In the genomic region with DNA sequence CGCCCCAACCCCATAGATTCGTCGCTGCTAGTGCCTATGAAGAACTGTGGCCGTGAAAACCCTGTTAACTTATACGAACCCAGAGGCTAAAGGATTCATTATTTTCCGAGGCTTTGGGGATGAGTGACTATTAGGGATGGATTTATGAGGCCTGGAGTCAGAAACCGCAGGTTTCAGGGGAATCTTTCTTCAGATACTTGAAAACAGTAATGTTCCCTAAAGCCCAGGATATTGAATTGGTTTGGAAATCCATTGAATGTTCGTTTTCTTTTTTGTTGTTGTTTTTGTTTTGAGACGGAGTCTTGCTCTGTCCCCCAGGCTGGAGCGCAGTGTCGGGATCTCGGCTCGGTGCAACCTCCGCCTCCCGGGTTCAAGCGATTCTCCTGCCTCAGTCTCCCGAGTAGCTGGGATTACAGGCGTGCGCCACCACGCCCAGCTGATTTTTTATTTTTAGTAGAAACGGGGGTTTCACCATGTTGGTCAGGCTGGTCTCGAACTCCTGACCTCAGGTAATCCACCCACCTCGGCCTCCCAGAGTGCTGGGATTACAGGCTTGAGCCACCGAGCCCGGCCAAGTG, we compare ENCODE assay signal across 10 cellular contexts. TPM values are rescaled to one million over a fixed set of nuclear protein-coding genes. Genes with fewer than 3 reads are reported as not detected.
DNase-seq lines count a peak whose midpoint lies in the region; ATAC-seq, FAIRE-seq and TF ChIP-seq lines count a peak whose summit lies in the region.
"Not testable (repeated sequence)": the region's sequence is repeated elsewhere in the genome, so short reads cannot be mapped to it uniquely, and the experiment has no call there.
"Had no signal": no experiment of that assay in that cellular context is flagged by ENCODE, and none has a peak within 500 bp of the region (broad histone marks: within the 10 kb centered on the region; RNA-seq: fewer than 3 reads in every experiment).

No MANE protein-coding gene starts in this region.

- intact Hi-C loops in CD8-positive, alpha-beta T cell (cut with DNase I, micrococcal nuclease), result loop anchor here in 1 of 2 experiments (5.0 kb wide), 2 partner anchors 318 to 1093 kb away; a partner anchor contains a TSS
- intact Hi-C loops in activated CD4-positive, alpha-beta T cell treated with anti-CD3 and anti-CD28 coated beads, Interleukin-2, amount 10 ng/mL, durations not matched to agents 24 days and 14 days (cut with micrococcal nuclease); lower leg skin (cut with DNase I; ENCODE audit: low total_unique reads): not testable (repeated sequence)
- intact Hi-C loops in pancreas (cut with DNase I), result loop anchor here in 1 of 3 donors (5.0 kb wide), 1 partner anchor 218 kb away; no protein-coding TSS in a partner anchor

- peak overlapping the region; percentile 94 for H3K27ac ChIP-seq in CD8-positive, alpha-beta T cell (ENCODE audit: low read depth, low read length)
- H3K27ac ChIP-seq in fibroblast of lung (ENCODE audit: insufficient read depth, low read length) (peak overlapping the region; percentile 97), pancreas (peak overlapping the region; percentile 74 to 96 (median 92)), thymus (ENCODE audit: low read depth) (peak overlapping the region; percentile 92)

- CTCF ChIA-PET in CD8-positive, alpha-beta T cell (lab: Charles Lee), result interaction anchor here (0.6 to 7.5 kb wide), 7 partner anchors 12 to 264 kb away, joined by 3 to 109 read pairs (median 5); a partner anchor contains a TSS

- H4K20me1 ChIP-seq in fibroblast of lung (ENCODE audit: control insufficient read depth, extremely low read depth, insufficient read depth, low read length), result not testable (repeated sequence)

- peak overlapping the region; percentile 89 for H3K9ac ChIP-seq in fibroblast of lung (ENCODE audit: insufficient read depth, low read length)

- H3K4me1 Mint-ChIP-seq in CD8-positive, alpha-beta T cell (ENCODE audit: low read depth), result peaks cover 27% of the 10 kb centered on the region
- H3K4me1 Mint-ChIP-seq in activated CD4-positive, alpha-beta T cell treated with anti-CD3 and anti-CD28 coated beads, Interleukin-2, amount 10 ng/mL, durations not matched to agents 24 days and 14 days, result peaks cover 17% of the 10 kb centered on the region
- H3K4me1 Mint-ChIP-seq in brain, result peaks cover 32% of the 10 kb centered on the region

- peak overlapping the region; percentile 100 for H3K4me2 ChIP-seq in fibroblast of lung (ENCODE audit: extremely low read depth, insufficient read depth, low read length)

- H3K36me3 ChIP-seq in CD8-positive, alpha-beta T cell (ENCODE audit: insufficient read depth, low read length), result peaks cover 23% of the 10 kb centered on the region
- H3K36me3 ChIP-seq in fibroblast of lung (ENCODE audit: control insufficient read depth, insufficient read depth, low read length) (peaks cover 10% of the 10 kb centered on the region), pancreas (peaks cover 0 to 20% (median 18%) of the 10 kb centered on the region in 3 donors), thymus (ENCODE audit: control insufficient read depth, insufficient read depth) (peaks cover 27% of the 10 kb centered on the region)

- H3K9me3 Mint-ChIP-seq in CD8-positive, alpha-beta T cell; activated CD4-positive, alpha-beta T cell treated with anti-CD3 and anti-CD28 coated beads, Interleukin-2, amount 10 ng/mL, durations not matched to agents 24 days and 14 days; brain: not testable (repeated sequence)

- H3K36me3 Mint-ChIP-seq in CD8-positive, alpha-beta T cell, result peaks cover 43% of the 10 kb centered on the region
- H3K36me3 Mint-ChIP-seq in activated CD4-positive, alpha-beta T cell treated with anti-CD3 and anti-CD28 coated beads, Interleukin-2, amount 10 ng/mL, durations not matched to agents 24 days and 14 days (ENCODE audit: low read depth), result peaks cover 36% of the 10 kb centered on the region
- H3K36me3 Mint-ChIP-seq in brain, result peaks cover 29% of the 10 kb centered on the region

- peak overlapping the region; percentile 100 for H2AFZ ChIP-seq in fibroblast of lung (ENCODE audit: low read length)

- peak overlapping the region; percentile 98 for H3K4me3 Mint-ChIP-seq in CD8-positive, alpha-beta T cell
- peak overlapping the region; percentile 97 for H3K4me3 Mint-ChIP-seq in activated CD4-positive, alpha-beta T cell treated with anti-CD3 and anti-CD28 coated beads, Interleukin-2, amount 10 ng/mL, durations not matched to agents 24 days and 14 days
- H3K4me3 Mint-ChIP-seq in brain, result peak overlapping the region; percentile 92 to 97 (median 97)

- H3K27me3 ChIP-seq in CD8-positive, alpha-beta T cell (ENCODE audit: insufficient read depth, low read length); fibroblast of lung (ENCODE audit: control insufficient read depth, insufficient read depth, low read length); pancreas; thymus (ENCODE audit: control insufficient read depth, insufficient read depth): not testable (repeated sequence)

- 8 to 10% methylated on average over 25 of the region's 25 CpGs for WGBS in lower leg skin, 2 donors
- 5 to 10% methylated on average over 25 of the region's 25 CpGs for WGBS in pancreas, 2 donors
- WGBS in thymus, result 20% methylated on average over 25 of the region's 25 CpGs

- H3K4me3 ChIP-seq in CD8-positive, alpha-beta T cell (ENCODE audit: low read depth, low read length), result peak overlapping the region; percentile 71
- H3K4me3 ChIP-seq in LNCaP clone FGC (ENCODE audit: low read depth, low read length), result peak overlapping the region; percentile 98
- H3K4me3 ChIP-seq in fibroblast of lung (replicated peaks in 1 of 4; ENCODE audit: control extremely low read depth in 1 of 4, insufficient read depth in 1 of 4, low read depth in 3 of 4, low read length in 4 of 4), result peak overlapping the region; percentile 97 to 99 (median 98)
- peak overlapping the region; percentile 64 for H3K4me3 ChIP-seq in lower leg skin (ENCODE audit: low read depth, poor library complexity, severe bottlenecking)
- peak overlapping the region; percentile 33 to 64 (median 49) for H3K4me3 ChIP-seq in pancreas
- peak overlapping the region; percentile 75 for H3K4me3 ChIP-seq in thymus (ENCODE audit: low read length)

- DNase-seq in CD8-positive, alpha-beta T cell; LNCaP clone FGC (ENCODE audit: low read depth); activated CD4-positive, alpha-beta T cell treated with anti-CD3 and anti-CD28 coated beads, Interleukin-2, amount 10 ng/mL, durations not matched to agents 24 days and 14 days; fibroblast of lung (ENCODE audit: low read depth in 2 of 2); lower leg skin (ENCODE audit: low spot score in 2 of 2); pancreas: not testable (repeated sequence)

- ATAC-seq in CD8-positive, alpha-beta T cell; pancreas: not testable (repeated sequence)

- TF ChIP-seq POLR2A in lower leg skin (IDR thresholded peaks at IDR 0.05), result not testable (repeated sequence)

- H3K4me1 ChIP-seq in CD8-positive, alpha-beta T cell (ENCODE audit: insufficient read depth, low read length), result peaks cover 19% of the 10 kb centered on the region
- not testable (repeated sequence) for H3K4me1 ChIP-seq in fibroblast of lung (ENCODE audit: control insufficient read depth, extremely low read depth, insufficient read depth, low read length); thymus (ENCODE audit: control insufficient read depth, insufficient read depth, low read length)
- peaks cover 0 to 11% (median 5%) of the 10 kb centered on the region in 3 donors for H3K4me1 ChIP-seq in pancreas

- FAIRE-seq in pancreas (lab: Jason Lieb, UNC), result not testable (repeated sequence)

- not testable (repeated sequence) for H3K27me3 Mint-ChIP-seq in CD8-positive, alpha-beta T cell (ENCODE audit: low read depth); activated CD4-positive, alpha-beta T cell treated with anti-CD3 and anti-CD28 coated beads, Interleukin-2, amount 10 ng/mL, durations not matched to agents 24 days and 14 days; brain

- peak overlapping the region; percentile 99 for H3K27ac Mint-ChIP-seq in CD8-positive, alpha-beta T cell
- H3K27ac Mint-ChIP-seq in activated CD4-positive, alpha-beta T cell treated with anti-CD3 and anti-CD28 coated beads, Interleukin-2, amount 10 ng/mL, durations not matched to agents 24 days and 14 days, result peak overlapping the region; percentile 100
- H3K27ac Mint-ChIP-seq in brain, result peak overlapping the region; percentile 98 to 100 (median 99)

- not testable (repeated sequence) for TF ChIP-seq CTCF in CD8-positive, alpha-beta T cell (IDR thresholded peaks at IDR 0.05); LNCaP clone FGC (IDR thresholded peaks at IDR 0.05; ENCODE audit: control insufficient read depth, extremely low read depth, insufficient read depth); brain (conservative IDR thresholded peaks at IDR 0.05); fibroblast of lung (conservative IDR thresholded peaks at IDR 0.05 in 1 of 2, IDR thresholded peaks at IDR 0.05 in 1 of 2; ENCODE audit: low read depth in 1 of 2, low read length in 2 of 2); lower leg skin (IDR thresholded peaks at IDR 0.05); pancreas (IDR thresholded peaks at IDR 0.05)

- POLR2A ChIA-PET in CD8-positive, alpha-beta T cell (lab: Charles Lee), result interaction anchor here (0.7 to 2.9 kb wide), 19 partner anchors 8 to 344 kb away, joined by 3 to 44 read pairs (median 8); a partner anchor contains a TSS

- not testable (repeated sequence) for H3K9me3 ChIP-seq in CD8-positive, alpha-beta T cell (ENCODE audit: low read length); fibroblast of lung (ENCODE audit: control insufficient read depth, insufficient read depth, low read depth, low read length); pancreas; thymus (ENCODE audit: control insufficient read depth)

- peaks cover 36% of the 10 kb centered on the region for H3K79me2 ChIP-seq in fibroblast of lung (ENCODE audit: control insufficient read depth, insufficient read depth, low read length)

RNA-seq across cellular contexts. Expression of a gene that starts 0.9 kb away (rescaled TPM):
- 10 to 100 TPM; 67.9 to 68.6 TPM for total RNA-seq in CD8-positive, alpha-beta T cell
- total RNA-seq in activated CD4-positive, alpha-beta T cell treated with anti-CD3 and anti-CD28 coated beads, Interleukin-2, amount 10 ng/mL, durations not matched to agents 24 days and 14 days, result 182 and 189 TPM in 2 replicates
- 116 TPM for polyA plus RNA-seq in brain (ENCODE audit: insufficient read depth, low read depth, low replicate concordance)
- 108 and 127 TPM in 2 replicates for total RNA-seq in fibroblast of lung
- polyA plus RNA-seq in fibroblast of lung, result 80.0 and 81.0 TPM in 2 replicates
- polyA plus RNA-seq in fibroblast of lung (2012), result 74.8 and 75.5 TPM in 2 replicates
- polyA minus RNA-seq in fibroblast of lung (ENCODE audit: low replicate concordance), result 63.3 and 67.8 TPM in 2 replicates
- total RNA-seq in lower leg skin, result 10 to 100 TPM; 73.4 to 95.9 (median 80.9) TPM
- total RNA-seq in pancreas, result 10 to 100 TPM; 23.7 to 43.9 (median 39.2) TPM
- polyA plus RNA-seq in pancreas, result 10 to 100 TPM; 29.5 to 34.4 TPM
- polyA plus RNA-seq in thymus, result 59.5 TPM

RNA-seq across cellular contexts. Expression of a gene that starts 35.5 kb away (rescaled TPM):
- not detected for total RNA-seq in CD8-positive, alpha-beta T cell
- total RNA-seq in activated CD4-positive, alpha-beta T cell treated with anti-CD3 and anti-CD28 coated beads, Interleukin-2, amount 10 ng/mL, durations not matched to agents 24 days and 14 days, result not detected in 2 replicates
- polyA plus RNA-seq in brain (ENCODE audit: insufficient read depth, low read depth, low replicate concordance) (not detected), fibroblast of lung (not detected in 2 replicates), pancreas (not detected), thymus (13.4 TPM)
- total RNA-seq in fibroblast of lung (not detected in 2 replicates), lower leg skin (not detected), pancreas (under 1 TPM in 1 of 6 donors, not detected in 5; 0.66 TPM)
- not detected in 2 replicates for polyA plus RNA-seq in fibroblast of lung (2012)
- not detected in 2 replicates for polyA minus RNA-seq in fibroblast of lung (ENCODE audit: low replicate concordance)
- total RNA-seq: cardiac septum, H4 had no signal

RNA-seq across cellular contexts. Expression of a gene that starts 49.0 kb away (rescaled TPM):
- total RNA-seq in CD8-positive, alpha-beta T cell, result 10 to 100 TPM; 43.9 to 47.4 TPM
- total RNA-seq in activated CD4-positive, alpha-beta T cell treated with anti-CD3 and anti-CD28 coated beads, Interleukin-2, amount 10 ng/mL, durations not matched to agents 24 days and 14 days, result 45.9 and 49.0 TPM in 2 replicates
- 85.8 TPM for polyA plus RNA-seq in brain (ENCODE audit: insufficient read depth, low read depth, low replicate concordance)
- total RNA-seq in fibroblast of lung, result 23.9 and 30.4 TPM in 2 replicates
- 30.3 and 38.8 TPM in 2 replicates for polyA plus RNA-seq in fibroblast of lung
- 29.5 and 35.6 TPM in 2 replicates for polyA plus RNA-seq in fibroblast of lung (2012)
- 20.7 and 28.8 TPM in 2 replicates for polyA minus RNA-seq in fibroblast of lung (ENCODE audit: low replicate concordance)
- 10 to 100 TPM; 15.6 to 28.9 (median 19.7) TPM for total RNA-seq in lower leg skin
- total RNA-seq in pancreas, result 10 to 100 TPM; 28.3 to 59.7 (median 34.1) TPM
- polyA plus RNA-seq in pancreas, result 10 to 100 TPM; 41.9 to 55.4 TPM
- polyA plus RNA-seq in thymus, result 59.3 TPM
